Comparison of ENCODE assay signal across 10 cellular contexts in genomic region chr13:64529874-64530485, GRCh38.
DNase-seq lines count a peak whose midpoint lies in the region; ATAC-seq and TF ChIP-seq lines count a peak whose summit lies in the region.
"Had no signal": no experiment of that assay in that cellular context is flagged by ENCODE, and none has a peak within 500 bp of the region (broad histone marks: within the 10 kb centered on the region; RNA-seq: fewer than 3 reads in every experiment).

No MANE protein-coding gene starts in this region.

- no peaks in the 10 kb centered on the region for H3K36me3 Mint-ChIP-seq in CD14-positive monocyte
- H3K36me3 Mint-ChIP-seq: naive thymus-derived CD4-positive, alpha-beta T cell had no signal

- in situ Hi-C loops in GM23248 (cut with MboI): no loop called here

- H3K9me3 Mint-ChIP-seq in CD14-positive monocyte: peaks cover 0 to 5% (median 0%) of the 10 kb centered on the region in 7 donors

- peaks cover 0 to 2% (median 0%) of the 10 kb centered on the region in 3 donors for H3K27me3 Mint-ChIP-seq in CD14-positive monocyte (ENCODE audit: low read depth in 3 of 3)
- H3K27me3 Mint-ChIP-seq: naive thymus-derived CD4-positive, alpha-beta T cell had no signal

- no peaks in the 10 kb centered on the region for H3F3A ChIP-seq in GM23248 (ENCODE audit: insufficient read depth)

- no peaks in the 10 kb centered on the region for H3K4me1 ChIP-seq in GM23248 (ENCODE audit: insufficient read depth)
- H3K4me1 ChIP-seq in SJCRH30: no peaks in the 10 kb centered on the region

- H4K20me1 ChIP-seq in GM23248 (ENCODE audit: insufficient read depth): no peaks in the 10 kb centered on the region

- H3K9me2 ChIP-seq in GM23248 (ENCODE audit: insufficient read depth): no peaks in the 10 kb centered on the region

- ATAC-seq in HG02938 (IDR thresholded peaks at IDR 0.05; ENCODE audit: unreplicated experiment): no peak
- ATAC-seq: naive thymus-derived CD4-positive, alpha-beta T cell had no signal

- H3K9ac ChIP-seq in GM23248: no peak overlapping the region

- no peaks in the 10 kb centered on the region for H3K79me2 ChIP-seq in GM23248 (ENCODE audit: insufficient read depth)

- H3K27me3 ChIP-seq in GM23248 (replicated peaks; ENCODE audit: insufficient read depth) (no peaks in the 10 kb centered on the region), SJCRH30 (no peaks in the 10 kb centered on the region), kidney epithelial cell (ENCODE audit: control insufficient read depth, insufficient read depth, low read length) (no peaks in the 10 kb centered on the region)

- 69 to 77% methylated on average over 2 of the region's 2 CpGs for WGBS in GM23248 (ENCODE audit: low coverage in 1 of 2, low lambda C conversion rate in 2 of 2, missing lambda C conversion rate in 2 of 2), 2 experiments

- no peaks in the 10 kb centered on the region for H3K4me1 Mint-ChIP-seq in CD14-positive monocyte
- H3K4me1 Mint-ChIP-seq: naive thymus-derived CD4-positive, alpha-beta T cell had no signal

- no peak overlapping the region for H3K27ac ChIP-seq in GM23248
- no peak overlapping the region for H3K27ac ChIP-seq in SJCRH30

- DNase-seq in CD14-positive monocyte (ENCODE audit: low spot score): no peak
- peak; percentile 41 for DNase-seq in GM23248
- DNase-seq in SJCRH30: peak; percentile 13 to 39
- DNase-seq in kidney epithelial cell (ENCODE audit: low read depth): no peak
- DNase-seq in occipital lobe (lab: John Stamatoyannopoulos, UW): no peak
- no peak for DNase-seq in NK-92 treated with Interleukin-12 subunit alpha and Interleukin-12 subunit beta, amount 100 ng/mL, for 24 hours (lab: John Stamatoyannopoulos, UW)
- no peak for DNase-seq in NCI-H1694 treated with DMSO at 0.1 percent for 48 hours (lab: John Stamatoyannopoulos, UW)
- DNase-seq: activated CD8-positive, alpha-beta memory T cell treated with anti-CD3 and anti-CD28 coated beads, Interleukin-2, amount 50 U/mL, for 48 hours had no signal

- no peak overlapping the region for H3K4me2 ChIP-seq in GM23248 (ENCODE audit: unreplicated experiment)

- H3K36me3 ChIP-seq in GM23248 (ENCODE audit: low read depth) (no peaks in the 10 kb centered on the region), SJCRH30 (no peaks in the 10 kb centered on the region), kidney epithelial cell (ENCODE audit: control insufficient read depth, insufficient read depth, low read length) (no peaks in the 10 kb centered on the region)

- no peak overlapping the region for H3K27ac Mint-ChIP-seq in CD14-positive monocyte
- H3K27ac Mint-ChIP-seq: naive thymus-derived CD4-positive, alpha-beta T cell had no signal

- TF ChIP-seq CTCF in CD14-positive monocyte (IDR thresholded peaks at IDR 0.05) (peak; percentile 44), kidney epithelial cell (IDR thresholded peaks at IDR 0.05; ENCODE audit: insufficient read depth, low read length, poor library complexity, severe bottlenecking) (peak; percentile 59)

- no peak overlapping the region for H3K4me3 Mint-ChIP-seq in CD14-positive monocyte
- H3K4me3 Mint-ChIP-seq: naive thymus-derived CD4-positive, alpha-beta T cell had no signal

- no peaks in the 10 kb centered on the region for H3K9me3 ChIP-seq in GM23248 (ENCODE audit: low read depth)
- H3K9me3 ChIP-seq in SJCRH30 (replicated peaks): no peaks in the 10 kb centered on the region

- intact Hi-C loops in CD14-positive monocyte (cut with micrococcal nuclease): no loop called here

- H3K4me3 ChIP-seq in GM23248 (no peak overlapping the region), SJCRH30 (no peak overlapping the region), kidney epithelial cell (ENCODE audit: low read depth, low read length) (no peak overlapping the region)

- 0 out of 2 replicates have a peak overlapping the region, but pooled peaks have one; percentile 9 for H2AFZ ChIP-seq in GM23248

Comparison
In these comparisons a context has a peak if more than half of its experiments do, and no peak if none do; other contexts are left out.
1. DNase-seq: peak in GM23248 (single experiment) and SJCRH30 (2 of 2); none in CD14-positive monocyte (single experiment), kidney epithelial cell (single experiment), occipital lobe (single experiment), NK-92 treated with Interleukin-12 subunit alpha and Interleukin-12 subunit beta, amount 100 ng/mL, for 24 hours (single experiment) and NCI-H1694 treated with DMSO at 0.1 percent for 48 hours (single experiment).